In genomic region chr1:25430073-25430665, GRCh38 we compare ENCODE assay signal across 1 cellular context.
TF ChIP-seq lines count a peak whose summit lies in the region.

No MANE protein-coding gene starts in this region.

TF ChIP-seq in K562, 482 proteins besides CTCF, POLR2A, EP300 and RAD21 (continued from another document and continues in another):
- TF ChIP-seq AFF1 (IDR thresholded peaks at IDR 0.05; ENCODE audit: low read depth in 1 of 2, partially characterized antibody in 2 of 2): peak in 1 of 2 experiments; percentile 63
- TF ChIP-seq CHD1 (IDR thresholded peaks at IDR 0.05; ENCODE audit: low read length): peak; percentile 91
- TF ChIP-seq MEF2A (IDR thresholded peaks at IDR 0.05; ENCODE audit: control insufficient read depth, low read depth, low read length): no peak
- peak; percentile 98 for TF ChIP-seq TAF7 (tag; IDR thresholded peaks at IDR 0.05)
- no peak for TF ChIP-seq ZNF699 (CRISPR knock-in tag; IDR thresholded peaks at IDR 0.05; ENCODE audit: insufficient replicate concordance)
- peak; percentile 88 for TF ChIP-seq EP400 (IDR thresholded peaks at IDR 0.05)
- no peak for TF ChIP-seq THAP7 (CRISPR knock-in tag; IDR thresholded peaks at IDR 0.05)
- TF ChIP-seq RNF2 (IDR thresholded peaks at IDR 0.05): peak; percentile 78
- TF ChIP-seq SETDB1 (IDR thresholded peaks at IDR 0.05; ENCODE audit: low read length): no peak
- peak; percentile 87 for TF ChIP-seq THAP12 (CRISPR knock-in tag; IDR thresholded peaks at IDR 0.05)
- TF ChIP-seq RBM25 (IDR thresholded peaks at IDR 0.05; ENCODE audit: low read depth, low read length, severe bottlenecking): peak; percentile 97
- TF ChIP-seq TCF3 (CRISPR knock-in tag; IDR thresholded peaks at IDR 0.05): peak; percentile 43
- peak; percentile 98 for TF ChIP-seq TGIF2 (CRISPR knock-in tag; IDR thresholded peaks at IDR 0.05)
- no peak for TF ChIP-seq MCM5 (IDR thresholded peaks at IDR 0.05; ENCODE audit: low read depth)
- TF ChIP-seq TFAP4 (CRISPR knock-in tag; IDR thresholded peaks at IDR 0.05; ENCODE audit: borderline replicate concordance): peak; percentile 84; the same call in 1 of the 2 replicates
- peak; percentile 46 for TF ChIP-seq CEBPB (tag; IDR thresholded peaks at IDR 0.05)
- TF ChIP-seq ELF1 (tag; IDR thresholded peaks at IDR 0.05): peak; percentile 11; the same call in 1 of the 2 replicates
- no peak for TF ChIP-seq TCFL5 (CRISPR knock-in tag; conservative IDR thresholded peaks at IDR 0.05)
- TF ChIP-seq ZNF778 (CRISPR knock-in tag; IDR thresholded peaks at IDR 0.05): no peak
- peak; percentile 58 for TF ChIP-seq U2AF1 (optimal IDR thresholded peaks at IDR 0.05; ENCODE audit: low read depth, low read length)
- TF ChIP-seq CTBP1 (IDR thresholded peaks at IDR 0.05; ENCODE audit: borderline replicate concordance): peak; percentile 97
- TF ChIP-seq STAG1 (CRISPR knock-in tag; IDR thresholded peaks at IDR 0.05; ENCODE audit: borderline replicate concordance): peak; percentile 43; the same call in 1 of the 2 replicates
- peak; percentile 83 for TF ChIP-seq E2F8 (IDR thresholded peaks at IDR 0.05; ENCODE audit: low read depth, partially characterized antibody)
- TF ChIP-seq HBP1 (CRISPR knock-in tag; IDR thresholded peaks at IDR 0.05): 0 out of 2 replicates have a peak, but pooled peaks have one; percentile 68
- peak; percentile 99 for TF ChIP-seq HNRNPL (IDR thresholded peaks at IDR 0.05; ENCODE audit: low read depth, low read length)
- peak in 1 of 2 experiments; percentile 58; a peak in 1 of 4 replicates for TF ChIP-seq RCOR1 (IDR thresholded peaks at IDR 0.05; ENCODE audit: borderline replicate concordance in 1 of 2, low read depth in 2 of 2, low read length in 2 of 2)
- no peak for TF ChIP-seq ZNF277 (CRISPR knock-in tag; IDR thresholded peaks at IDR 0.05; ENCODE audit: borderline replicate concordance)
- peak; percentile 49; the same call in 1 of the 2 replicates for TF ChIP-seq TEAD4 (IDR thresholded peaks at IDR 0.05; ENCODE audit: low read length)
- TF ChIP-seq TEAD4 (CRISPR knock-in tag; IDR thresholded peaks at IDR 0.05; ENCODE audit: borderline replicate concordance): no peak
- TF ChIP-seq ZNF431 (CRISPR knock-in tag; IDR thresholded peaks at IDR 0.05): peak; percentile 72
- peak; percentile 85 for TF ChIP-seq GABPB1 (CRISPR knock-in tag; IDR thresholded peaks at IDR 0.05)
- no peak for TF ChIP-seq ETV6 (IDR thresholded peaks at IDR 0.05; ENCODE audit: borderline replicate concordance in 1 of 2, low read depth in 2 of 2, low read length in 1 of 2)
- TF ChIP-seq ETV6 (CRISPR knock-in tag; IDR thresholded peaks at IDR 0.05; ENCODE audit: borderline replicate concordance): peak; percentile 61; the same call in 1 of the 2 replicates
- TF ChIP-seq ZNF449 (CRISPR knock-in tag; IDR thresholded peaks at IDR 0.05): no peak
- peak; percentile 77; the same call in 1 of the 2 replicates for TF ChIP-seq LCOR (CRISPR knock-in tag; IDR thresholded peaks at IDR 0.05)
- TF ChIP-seq SFPQ (IDR thresholded peaks at IDR 0.05; ENCODE audit: low read depth, low read length): no peak
- TF ChIP-seq TEAD1 (CRISPR knock-in tag; IDR thresholded peaks at IDR 0.05): peak in 1 of 2 experiments; percentile 61; a peak in 2 of 4 replicates
- TF ChIP-seq THRB (CRISPR knock-in tag; conservative IDR thresholded peaks at IDR 0.05): no peak
- TF ChIP-seq ZNF12 (CRISPR knock-in tag; IDR thresholded peaks at IDR 0.05): peak; percentile 20; the same call in 1 of the 2 replicates
- no peak for TF ChIP-seq ZNF589 (CRISPR knock-in tag; IDR thresholded peaks at IDR 0.05; ENCODE audit: low read depth)
- no peak; the same call in 1 of the 2 replicates for TF ChIP-seq E2F5 (CRISPR knock-in tag; IDR thresholded peaks at IDR 0.05)
- no peak for TF ChIP-seq CBX5 (IDR thresholded peaks at IDR 0.05; ENCODE audit: borderline replicate concordance, low read depth)
- peak; percentile 81 for TF ChIP-seq BRD9 (IDR thresholded peaks at IDR 0.05; ENCODE audit: low read depth, partially characterized antibody)
